ENCODE assay signal across 1 cellular context in the genomic region with DNA sequence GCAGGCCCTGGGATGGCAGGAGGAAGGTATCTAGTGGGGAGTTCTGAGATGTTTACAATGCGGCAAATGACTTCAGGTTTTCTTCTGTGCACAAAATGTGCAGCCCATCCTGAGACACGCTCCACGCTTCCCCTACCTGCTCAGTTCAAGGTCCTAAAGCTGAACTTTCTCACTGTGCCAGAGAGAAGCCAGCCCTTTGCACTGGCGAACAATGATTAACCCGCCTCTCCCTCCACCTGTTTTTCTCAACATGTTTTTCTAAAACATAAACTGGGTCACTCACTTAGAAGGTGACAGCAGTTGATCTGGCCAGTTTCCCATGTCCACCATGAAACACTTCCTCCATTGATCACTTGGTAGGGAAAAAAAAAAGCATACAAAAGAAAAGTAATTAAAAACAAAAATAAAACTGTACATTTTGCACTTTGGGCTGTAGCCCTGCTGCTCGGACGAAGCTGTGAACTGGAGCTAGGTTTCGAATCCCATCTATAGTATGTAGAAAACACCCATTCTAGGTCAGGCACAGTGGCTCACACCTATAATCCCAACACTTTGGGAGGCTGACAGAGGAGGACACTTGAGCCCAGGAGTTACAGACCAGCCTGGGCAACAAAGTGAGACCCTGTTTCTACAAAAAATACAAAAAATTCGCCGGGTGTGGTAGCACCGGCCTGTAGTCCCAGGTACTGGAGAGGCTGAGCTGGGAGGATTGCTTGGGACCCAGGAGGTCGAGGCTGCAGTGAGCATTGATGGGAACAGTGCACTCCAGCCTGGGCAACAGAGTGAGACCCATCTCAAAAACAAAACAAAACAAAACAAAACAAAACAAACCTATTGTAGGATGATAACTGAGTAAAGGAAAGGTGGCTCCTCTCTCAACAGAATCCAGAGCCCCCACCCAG.
TF ChIP-seq lines count a peak whose summit lies in the region.

No MANE protein-coding gene starts in this region.

TF ChIP-seq in HepG2, 621 proteins besides CTCF, POLR2A, EP300 and RAD21 (continued from another document and continues in another):
- TF ChIP-seq TMF1 (CRISPR knock-in tag; IDR thresholded peaks at IDR 0.05; ENCODE audit: low read depth) (peak; percentile 88), ZNF850 (CRISPR knock-in tag; conservative IDR thresholded peaks at IDR 0.05) (no peak), U2AF2 (IDR thresholded peaks at IDR 0.05; ENCODE audit: low read depth, low read length) (no peak), ZNF329 (CRISPR knock-in tag; IDR thresholded peaks at IDR 0.05; ENCODE audit: low read depth) (0 out of 2 replicates have a peak, but pooled peaks have one; percentile 26), CEBPG (CRISPR knock-in tag; IDR thresholded peaks at IDR 0.05) (peak; percentile 37; the same call in 1 of the 2 replicates), ZNF616 (CRISPR knock-in tag; IDR thresholded peaks at IDR 0.05; ENCODE audit: low read depth) (no peak), ATF1 (CRISPR knock-in tag; IDR thresholded peaks at IDR 0.05) (no peak), ZHX1 (CRISPR knock-in tag; IDR thresholded peaks at IDR 0.05; ENCODE audit: low read depth) (peak; percentile 83; the same call in 1 of the 2 replicates), KAT2B (IDR thresholded peaks at IDR 0.05; ENCODE audit: borderline replicate concordance, low read depth, low read length) (no peak), NR1H2 (CRISPR knock-in tag; IDR thresholded peaks at IDR 0.05; ENCODE audit: borderline replicate concordance, low read depth) (no peak), CHCHD3 (CRISPR knock-in tag; IDR thresholded peaks at IDR 0.05) (no peak), ZNF766 (CRISPR knock-in tag; IDR thresholded peaks at IDR 0.05; ENCODE audit: borderline replicate concordance) (no peak), CEBPB (IDR thresholded peaks at IDR 0.05; ENCODE audit: borderline replicate concordance, low read depth, low read length) (no peak), ZFP36L1 (CRISPR knock-in tag; IDR thresholded peaks at IDR 0.05) (peak; percentile 81), ZNF747 (CRISPR knock-in tag; IDR thresholded peaks at IDR 0.05; ENCODE audit: borderline replicate concordance) (peak; percentile 67; the same call in 1 of the 2 replicates), HOXA5 (CRISPR knock-in tag; IDR thresholded peaks at IDR 0.05) (no peak), ZNF703 (CRISPR knock-in tag; IDR thresholded peaks at IDR 0.05; ENCODE audit: borderline replicate concordance) (no peak), ADNP (CRISPR knock-in tag; IDR thresholded peaks at IDR 0.05) (peak; percentile 43; the same call in 1 of the 2 replicates), ZSCAN25 (CRISPR knock-in tag; IDR thresholded peaks at IDR 0.05) (peak; percentile 87), ZNF567 (CRISPR knock-in tag; IDR thresholded peaks at IDR 0.05; ENCODE audit: borderline replicate concordance) (no peak), GPN1 (CRISPR knock-in tag; IDR thresholded peaks at IDR 0.05; ENCODE audit: borderline replicate concordance) (no peak), ZNF121 (CRISPR knock-in tag; IDR thresholded peaks at IDR 0.05) (peak; percentile 95), ZMYM2 (CRISPR knock-in tag; IDR thresholded peaks at IDR 0.05) (peak; percentile 72; the same call in 1 of the 2 replicates), ZFP36 (IDR thresholded peaks at IDR 0.05; ENCODE audit: borderline replicate concordance, low read depth, low read length, partially characterized antibody) (no peak), RARG (CRISPR knock-in tag; IDR thresholded peaks at IDR 0.05; ENCODE audit: low read depth) (no peak), ZNF709 (CRISPR knock-in tag; IDR thresholded peaks at IDR 0.05) (no peak), MXD4 (CRISPR knock-in tag; IDR thresholded peaks at IDR 0.05) (peak; percentile 63; the same call in 1 of the 2 replicates), MTERF4 (CRISPR knock-in tag; IDR thresholded peaks at IDR 0.05) (peak; percentile 93), HIC2 (CRISPR knock-in tag; IDR thresholded peaks at IDR 0.05; ENCODE audit: low read depth) (peak; percentile 55; the same call in 1 of the 2 replicates), ETV6 (CRISPR knock-in tag; conservative IDR thresholded peaks at IDR 0.05) (0 out of 2 replicates have a peak, but pooled peaks have one; percentile 42), ESRRA (CRISPR knock-in tag; IDR thresholded peaks at IDR 0.05; ENCODE audit: low read depth) (peak; percentile 94), CBX5 (CRISPR knock-in tag; IDR thresholded peaks at IDR 0.05; ENCODE audit: borderline replicate concordance) (peak; percentile 81; the same call in 1 of the 2 replicates), SOX13 (IDR thresholded peaks at IDR 0.05) (peak; percentile 41; the same call in 1 of the 2 replicates), SOX13 (CRISPR knock-in tag; conservative IDR thresholded peaks at IDR 0.05 in 1 of 2, IDR thresholded peaks at IDR 0.05 in 1 of 2) (peak in 1 of 2 experiments; percentile 94; a peak in 2 of 4 replicates), MLLT10 (CRISPR knock-in tag; IDR thresholded peaks at IDR 0.05) (no peak), NR2F6 (IDR thresholded peaks at IDR 0.05) (peak; percentile 87), NR2F6 (CRISPR knock-in tag; IDR thresholded peaks at IDR 0.05) (peak; percentile 95), ZFP1 (CRISPR knock-in tag; IDR thresholded peaks at IDR 0.05) (peak; percentile 86), TBX2 (CRISPR knock-in tag; IDR thresholded peaks at IDR 0.05; ENCODE audit: borderline replicate concordance) (peak; percentile 95)
- TF ChIP-seq, protein P1, sequence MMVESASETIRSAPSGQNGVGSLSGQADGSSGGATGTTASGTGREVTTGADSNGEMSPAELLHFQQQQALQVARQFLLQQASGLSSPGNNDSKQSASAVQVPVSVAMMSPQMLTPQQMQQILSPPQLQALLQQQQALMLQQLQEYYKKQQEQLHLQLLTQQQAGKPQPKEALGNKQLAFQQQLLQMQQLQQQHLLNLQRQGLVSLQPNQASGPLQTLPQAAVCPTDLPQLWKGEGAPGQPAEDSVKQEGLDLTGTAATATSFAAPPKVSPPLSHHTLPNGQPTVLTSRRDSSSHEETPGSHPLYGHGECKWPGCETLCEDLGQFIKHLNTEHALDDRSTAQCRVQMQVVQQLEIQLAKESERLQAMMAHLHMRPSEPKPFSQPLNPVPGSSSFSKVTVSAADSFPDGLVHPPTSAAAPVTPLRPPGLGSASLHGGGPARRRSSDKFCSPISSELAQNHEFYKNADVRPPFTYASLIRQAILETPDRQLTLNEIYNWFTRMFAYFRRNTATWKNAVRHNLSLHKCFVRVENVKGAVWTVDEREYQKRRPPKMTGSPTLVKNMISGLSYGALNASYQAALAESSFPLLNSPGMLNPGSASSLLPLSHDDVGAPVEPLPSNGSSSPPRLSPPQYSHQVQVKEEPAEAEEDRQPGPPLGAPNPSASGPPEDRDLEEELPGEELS (CRISPR knock-in tag; IDR thresholded peaks at IDR 0.05) = peak; percentile 97
- TF ChIP-seq, protein P2, sequence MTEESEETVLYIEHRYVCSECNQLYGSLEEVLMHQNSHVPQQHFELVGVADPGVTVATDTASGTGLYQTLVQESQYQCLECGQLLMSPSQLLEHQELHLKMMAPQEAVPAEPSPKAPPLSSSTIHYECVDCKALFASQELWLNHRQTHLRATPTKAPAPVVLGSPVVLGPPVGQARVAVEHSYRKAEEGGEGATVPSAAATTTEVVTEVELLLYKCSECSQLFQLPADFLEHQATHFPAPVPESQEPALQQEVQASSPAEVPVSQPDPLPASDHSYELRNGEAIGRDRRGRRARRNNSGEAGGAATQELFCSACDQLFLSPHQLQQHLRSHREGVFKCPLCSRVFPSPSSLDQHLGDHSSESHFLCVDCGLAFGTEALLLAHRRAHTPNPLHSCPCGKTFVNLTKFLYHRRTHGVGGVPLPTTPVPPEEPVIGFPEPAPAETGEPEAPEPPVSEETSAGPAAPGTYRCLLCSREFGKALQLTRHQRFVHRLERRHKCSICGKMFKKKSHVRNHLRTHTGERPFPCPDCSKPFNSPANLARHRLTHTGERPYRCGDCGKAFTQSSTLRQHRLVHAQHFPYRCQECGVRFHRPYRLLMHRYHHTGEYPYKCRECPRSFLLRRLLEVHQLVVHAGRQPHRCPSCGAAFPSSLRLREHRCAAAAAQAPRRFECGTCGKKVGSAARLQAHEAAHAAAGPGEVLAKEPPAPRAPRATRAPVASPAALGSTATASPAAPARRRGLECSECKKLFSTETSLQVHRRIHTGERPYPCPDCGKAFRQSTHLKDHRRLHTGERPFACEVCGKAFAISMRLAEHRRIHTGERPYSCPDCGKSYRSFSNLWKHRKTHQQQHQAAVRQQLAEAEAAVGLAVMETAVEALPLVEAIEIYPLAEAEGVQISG (CRISPR knock-in tag; IDR thresholded peaks at IDR 0.05) = peak; percentile 80
- TF ChIP-seq, protein P3, sequence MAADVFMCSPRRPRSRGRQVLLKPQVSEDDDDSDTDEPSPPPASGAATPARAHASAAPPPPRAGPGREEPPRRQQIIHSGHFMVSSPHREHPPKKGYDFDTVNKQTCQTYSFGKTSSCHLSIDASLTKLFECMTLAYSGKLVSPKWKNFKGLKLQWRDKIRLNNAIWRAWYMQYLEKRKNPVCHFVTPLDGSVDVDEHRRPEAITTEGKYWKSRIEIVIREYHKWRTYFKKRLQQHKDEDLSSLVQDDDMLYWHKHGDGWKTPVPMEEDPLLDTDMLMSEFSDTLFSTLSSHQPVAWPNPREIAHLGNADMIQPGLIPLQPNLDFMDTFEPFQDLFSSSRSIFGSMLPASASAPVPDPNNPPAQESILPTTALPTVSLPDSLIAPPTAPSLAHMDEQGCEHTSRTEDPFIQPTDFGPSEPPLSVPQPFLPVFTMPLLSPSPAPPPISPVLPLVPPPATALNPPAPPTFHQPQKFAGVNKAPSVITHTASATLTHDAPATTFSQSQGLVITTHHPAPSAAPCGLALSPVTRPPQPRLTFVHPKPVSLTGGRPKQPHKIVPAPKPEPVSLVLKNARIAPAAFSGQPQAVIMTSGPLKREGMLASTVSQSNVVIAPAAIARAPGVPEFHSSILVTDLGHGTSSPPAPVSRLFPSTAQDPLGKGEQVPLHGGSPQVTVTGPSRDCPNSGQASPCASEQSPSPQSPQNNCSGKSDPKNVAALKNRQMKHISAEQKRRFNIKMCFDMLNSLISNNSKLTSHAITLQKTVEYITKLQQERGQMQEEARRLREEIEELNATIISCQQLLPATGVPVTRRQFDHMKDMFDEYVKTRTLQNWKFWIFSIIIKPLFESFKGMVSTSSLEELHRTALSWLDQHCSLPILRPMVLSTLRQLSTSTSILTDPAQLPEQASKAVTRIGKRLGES (CRISPR knock-in tag; IDR thresholded peaks at IDR 0.05; ENCODE audit: borderline replicate concordance) = peak; percentile 87; the same call in 1 of the 2 replicates
- TF ChIP-seq, protein P4, sequence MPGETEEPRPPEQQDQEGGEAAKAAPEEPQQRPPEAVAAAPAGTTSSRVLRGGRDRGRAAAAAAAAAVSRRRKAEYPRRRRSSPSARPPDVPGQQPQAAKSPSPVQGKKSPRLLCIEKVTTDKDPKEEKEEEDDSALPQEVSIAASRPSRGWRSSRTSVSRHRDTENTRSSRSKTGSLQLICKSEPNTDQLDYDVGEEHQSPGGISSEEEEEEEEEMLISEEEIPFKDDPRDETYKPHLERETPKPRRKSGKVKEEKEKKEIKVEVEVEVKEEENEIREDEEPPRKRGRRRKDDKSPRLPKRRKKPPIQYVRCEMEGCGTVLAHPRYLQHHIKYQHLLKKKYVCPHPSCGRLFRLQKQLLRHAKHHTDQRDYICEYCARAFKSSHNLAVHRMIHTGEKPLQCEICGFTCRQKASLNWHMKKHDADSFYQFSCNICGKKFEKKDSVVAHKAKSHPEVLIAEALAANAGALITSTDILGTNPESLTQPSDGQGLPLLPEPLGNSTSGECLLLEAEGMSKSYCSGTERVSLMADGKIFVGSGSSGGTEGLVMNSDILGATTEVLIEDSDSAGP (CRISPR knock-in tag; IDR thresholded peaks at IDR 0.05; ENCODE audit: borderline replicate concordance) = peak; percentile 48; the same call in 1 of the 2 replicates
